Comparison of ENCODE assay signal across 13 cellular contexts in genomic region chr3:11690863-11691833, GRCh38. TPM values are rescaled to one million over a fixed set of nuclear protein-coding genes. Genes with fewer than 3 reads are reported as not detected.
DNase-seq lines count a peak whose midpoint lies in the region; ATAC-seq and TF ChIP-seq lines count a peak whose summit lies in the region.
"Had no signal": no experiment of that assay in that cellular context is flagged by ENCODE, and none has a peak within 500 bp of the region (broad histone marks: within the 10 kb centered on the region; RNA-seq: fewer than 3 reads in every experiment).

No MANE protein-coding gene starts in this region.

- H3K79me2 ChIP-seq in Karpas-422 (ENCODE audit: low read length), result peaks cover 79% of the 10 kb centered on the region

- H4K20me1 ChIP-seq in Karpas-422 (ENCODE audit: insufficient read depth, low read depth, low read length), result no peaks in the 10 kb centered on the region; the same call in 1 of the 2 replicates

- peaks cover 0 to 2% of the 10 kb centered on the region in 2 donors for H3K27me3 Mint-ChIP-seq in natural killer cell treated with Interleukin-12 subunit alpha and Interleukin-12 subunit beta and Interleukin-15 and Interleukin-18, amount 100 ng/mL, for 72 hours
- H3K27me3 Mint-ChIP-seq: activated CD8-positive, alpha-beta T cell treated with anti-CD3 and anti-CD28 coated beads for 36 hours; activated naive CD4-positive, alpha-beta T cell treated with anti-CD3 and anti-CD28 coated beads, Interleukin-2, amount 10 ng/mL, durations not matched to agents 7 days and 5 days had no signal

- no peaks in the 10 kb centered on the region for H3K36me3 Mint-ChIP-seq in natural killer cell treated with Interleukin-12 subunit alpha and Interleukin-12 subunit beta and Interleukin-15 and Interleukin-18, amount 100 ng/mL, for 72 hours
- H3K36me3 Mint-ChIP-seq: activated naive CD4-positive, alpha-beta T cell treated with anti-CD3 and anti-CD28 coated beads, Interleukin-2, amount 10 ng/mL, durations not matched to agents 7 days and 5 days had no signal

- peak overlapping the region; percentile 78 for H3K27ac ChIP-seq in Karpas-422 (ENCODE audit: low read length)
- H3K27ac ChIP-seq in brain microvascular endothelial cell, result no peak overlapping the region
- H3K27ac ChIP-seq: tibial nerve had no signal

- H3K4me1 Mint-ChIP-seq in natural killer cell treated with Interleukin-12 subunit alpha and Interleukin-12 subunit beta and Interleukin-15 and Interleukin-18, amount 100 ng/mL, for 72 hours (ENCODE audit: low read depth in 2 of 2), result peaks cover 0 to 3% of the 10 kb centered on the region in 2 donors
- H3K4me1 Mint-ChIP-seq: activated naive CD4-positive, alpha-beta T cell treated with anti-CD3 and anti-CD28 coated beads, Interleukin-2, amount 10 ng/mL, durations not matched to agents 7 days and 5 days had no signal

- in situ Hi-C loops in brain microvascular endothelial cell (cut with HindIII; ENCODE audit: low pct_ligation_motif_present, low sequenced_read_pairs), result no loop called here

- H2AFZ ChIP-seq in Karpas-422 (ENCODE audit: low read length), result no peak overlapping the region

- no peak overlapping the region for H3K4me3 Mint-ChIP-seq in natural killer cell treated with Interleukin-12 subunit alpha and Interleukin-12 subunit beta and Interleukin-15 and Interleukin-18, amount 100 ng/mL, for 72 hours
- H3K4me3 Mint-ChIP-seq: activated CD8-positive, alpha-beta T cell treated with anti-CD3 and anti-CD28 coated beads for 36 hours; activated naive CD4-positive, alpha-beta T cell treated with anti-CD3 and anti-CD28 coated beads, Interleukin-2, amount 10 ng/mL, durations not matched to agents 7 days and 5 days had no signal

- no peaks in the 10 kb centered on the region for H3K9me3 ChIP-seq in Karpas-422 (ENCODE audit: low read length)
- H3K9me3 ChIP-seq: tibial nerve had no signal

- no peak for ATAC-seq in natural killer cell treated with Interleukin-12 subunit alpha and Interleukin-12 subunit beta and Interleukin-15 and Interleukin-18, amount 100 ng/mL, for 72 hours
- no peak for ATAC-seq in GM19324 (IDR thresholded peaks at IDR 0.05; ENCODE audit: low FRiP score, unreplicated experiment)
- ATAC-seq: activated CD8-positive, alpha-beta T cell treated with anti-CD3 and anti-CD28 coated beads for 36 hours had no signal

- DNase-seq in AG08395 (ENCODE audit: low spot score) (peak; percentile 37), Karpas-422 (peak; percentile 51), brain microvascular endothelial cell (peak; percentile 22), kidney glomerular epithelial cell (lab: John Stamatoyannopoulos, UW) (peak; percentile 80), T-helper 1 cell (no peak)
- DNase-seq in natural killer cell treated with Interleukin-12 subunit alpha and Interleukin-12 subunit beta and Interleukin-15 and Interleukin-18, amount 100 ng/mL, for 72 hours (ENCODE audit: low spot score), result no peak
- no peak for DNase-seq in stimulated activated CD4-positive, alpha-beta T cell treated with anti-CD3 and anti-CD28 coated beads, Interleukin-12 subunit alpha, Interleukin-12 subunit beta, amount 100 ng/mL, for 4 hours
- DNase-seq: activated CD8-positive, alpha-beta T cell treated with anti-CD3 and anti-CD28 coated beads for 36 hours; activated naive CD4-positive, alpha-beta T cell treated with anti-CD3 and anti-CD28 coated beads, Interleukin-2, amount 10 ng/mL, durations not matched to agents 7 days and 5 days; C1 segment of cervical spinal cord; NCI-H526 had no signal

- H3K36me3 ChIP-seq in Karpas-422 (ENCODE audit: insufficient read depth, low read length), result no peaks in the 10 kb centered on the region
- H3K36me3 ChIP-seq in brain microvascular endothelial cell (replicated peaks), result no peaks in the 10 kb centered on the region

- H3K9ac ChIP-seq in Karpas-422 (ENCODE audit: low read length), result peak overlapping the region; percentile 5

- H3K9me3 Mint-ChIP-seq in natural killer cell treated with Interleukin-12 subunit alpha and Interleukin-12 subunit beta and Interleukin-15 and Interleukin-18, amount 100 ng/mL, for 72 hours, result no peaks in the 10 kb centered on the region
- H3K9me3 Mint-ChIP-seq: activated CD8-positive, alpha-beta T cell treated with anti-CD3 and anti-CD28 coated beads for 36 hours; activated naive CD4-positive, alpha-beta T cell treated with anti-CD3 and anti-CD28 coated beads, Interleukin-2, amount 10 ng/mL, durations not matched to agents 7 days and 5 days had no signal

- H3K27ac Mint-ChIP-seq in natural killer cell treated with Interleukin-12 subunit alpha and Interleukin-12 subunit beta and Interleukin-15 and Interleukin-18, amount 100 ng/mL, for 72 hours, result no peak overlapping the region
- H3K27ac Mint-ChIP-seq: activated CD8-positive, alpha-beta T cell treated with anti-CD3 and anti-CD28 coated beads for 36 hours; activated naive CD4-positive, alpha-beta T cell treated with anti-CD3 and anti-CD28 coated beads, Interleukin-2, amount 10 ng/mL, durations not matched to agents 7 days and 5 days had no signal

- H3K9me2 ChIP-seq in Karpas-422 (replicated peaks; ENCODE audit: insufficient read depth, low read length), result no peaks in the 10 kb centered on the region

- H3K4me3 ChIP-seq in Karpas-422 (ENCODE audit: low read length), result peak overlapping the region; percentile 6; the same call in 1 of the 2 replicates
- no peak overlapping the region for H3K4me3 ChIP-seq in brain microvascular endothelial cell (ENCODE audit: low read depth, low read length)
- H3K4me3 ChIP-seq: tibial nerve had no signal

- H3K4me1 ChIP-seq in Karpas-422 (ENCODE audit: low read length), result peaks cover 38% of the 10 kb centered on the region

- H3K4me2 ChIP-seq in Karpas-422 (ENCODE audit: low read depth, low read length, poor library complexity, severe bottlenecking), result peak overlapping the region; percentile 47

- no peaks in the 10 kb centered on the region for H3K27me3 ChIP-seq in Karpas-422 (ENCODE audit: low read length)
- H3K27me3 ChIP-seq in brain microvascular endothelial cell (replicated peaks), result no peaks in the 10 kb centered on the region
- H3K27me3 ChIP-seq: tibial nerve had no signal

- TF ChIP-seq CTCF in brain microvascular endothelial cell (IDR thresholded peaks at IDR 0.05; ENCODE audit: low read depth, low read length, missing control alignments), result no peak

RNA-seq across cellular contexts. Expression of gene VGLL4, which starts 47.4 kb away (rescaled TPM):
- total RNA-seq in Karpas-422 (2014; rRNA removed; shearing (Covaris generic); ENCODE audit: low replicate concordance), result 125 and 152 TPM in 2 replicates
- 10 to 100 TPM; 50.4 to 52.9 TPM for total RNA-seq in natural killer cell treated with Interleukin-12 subunit alpha and Interleukin-12 subunit beta and Interleukin-15 and Interleukin-18, amount 100 ng/mL, for 72 hours

Comparison
In these comparisons a context has a peak if more than half of its experiments do, and no peak if none do; other contexts are left out.
1. DNase-seq: peak in AG08395 (single experiment), Karpas-422 (single experiment), brain microvascular endothelial cell (single experiment) and kidney glomerular epithelial cell (single experiment); none in natural killer cell treated with Interleukin-12 subunit alpha and Interleukin-12 subunit beta and Interleukin-15 and Interleukin-18, amount 100 ng/mL, for 72 hours (single experiment), T-helper 1 cell (0 of 5) and stimulated activated CD4-positive, alpha-beta T cell treated with anti-CD3 and anti-CD28 coated beads, Interleukin-12 subunit alpha, Interleukin-12 subunit beta, amount 100 ng/mL, for 4 hours (single experiment).